Comparison of ENCODE assay signal across 1 cellular context in the genomic region with DNA sequence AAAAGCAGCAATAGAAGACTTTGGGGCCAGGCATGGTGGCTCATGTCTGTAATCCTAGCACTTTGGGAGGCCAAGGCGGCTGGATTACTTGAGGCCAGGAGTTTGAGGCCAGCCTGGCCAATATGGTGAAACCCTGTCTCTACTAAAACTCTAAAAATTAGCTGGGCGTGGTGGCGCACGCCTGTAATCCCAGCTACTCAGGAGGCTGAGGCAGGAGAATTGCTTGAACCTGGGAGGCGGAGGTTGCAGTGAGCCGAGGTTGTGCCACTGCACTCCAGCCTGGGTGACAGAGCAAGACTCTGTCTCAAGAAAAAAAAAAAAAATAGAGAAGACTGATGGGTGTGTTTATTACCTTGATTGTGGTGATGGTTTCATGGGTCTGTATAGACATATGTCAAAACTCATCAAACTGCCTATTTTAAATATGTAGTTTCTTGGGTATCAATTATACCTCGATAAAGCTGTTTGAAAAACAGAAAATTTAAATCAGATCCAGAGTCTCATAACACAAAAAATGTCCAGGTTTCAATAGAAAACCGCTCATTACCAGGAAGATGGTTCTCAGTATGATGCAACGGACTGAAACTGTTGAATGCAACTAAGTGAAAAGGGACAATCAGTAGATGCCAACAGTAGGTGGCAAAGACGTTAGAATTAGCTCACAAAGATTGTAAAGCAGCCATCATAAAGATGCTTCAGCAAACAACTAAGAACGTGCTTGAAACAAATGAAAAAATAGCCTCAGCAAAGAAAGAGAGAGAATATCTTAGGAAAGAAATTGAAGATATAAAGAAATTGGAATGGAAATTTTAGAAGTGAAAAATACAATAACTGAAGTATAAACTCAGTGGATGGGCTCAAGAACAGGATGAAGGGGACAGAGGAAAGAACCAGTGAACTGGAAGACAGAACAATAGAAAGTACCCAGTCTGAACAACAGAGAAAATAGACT.
TF ChIP-seq lines count a peak whose summit lies in the region.

No MANE protein-coding gene starts in this region.

TF ChIP-seq in K562, 482 proteins besides CTCF, POLR2A, EP300 and RAD21 (continued from another document and continues in another):
- TF ChIP-seq ZNF143 (CRISPR knock-in tag; IDR thresholded peaks at IDR 0.05) (no peak), CCNT2 (IDR thresholded peaks at IDR 0.05; ENCODE audit: borderline replicate concordance, extremely low read depth, insufficient read length, low read depth, low read length) (no peak), KLF6 (CRISPR knock-in tag; IDR thresholded peaks at IDR 0.05; ENCODE audit: borderline replicate concordance) (peak; percentile 80; the same call in 1 of the 2 replicates), ARNT (IDR thresholded peaks at IDR 0.05) (peak in 1 of 2 experiments; percentile 87; a peak in 1 of 4 replicates), ESRRB (CRISPR knock-in tag; IDR thresholded peaks at IDR 0.05; ENCODE audit: borderline replicate concordance) (no peak), MBD2 (IDR thresholded peaks at IDR 0.05; ENCODE audit: borderline replicate concordance, low read depth) (no peak), IRF2 (CRISPR knock-in tag; IDR thresholded peaks at IDR 0.05) (no peak), FOXJ2 (tag; IDR thresholded peaks at IDR 0.05) (peak; percentile 78), GTF2B (IDR thresholded peaks at IDR 0.05; ENCODE audit: extremely low read depth, insufficient read length) (no peak), ZFP30 (CRISPR knock-in tag; IDR thresholded peaks at IDR 0.05; ENCODE audit: borderline replicate concordance) (0 out of 2 replicates have a peak, but pooled peaks have one; percentile 75), ZNF655 (CRISPR knock-in tag; IDR thresholded peaks at IDR 0.05) (no peak), ZZZ3 (IDR thresholded peaks at IDR 0.05) (no peak), STAG1 (CRISPR knock-in tag; IDR thresholded peaks at IDR 0.05; ENCODE audit: borderline replicate concordance) (no peak), ZNF133 (CRISPR knock-in tag; IDR thresholded peaks at IDR 0.05) (0 out of 2 replicates have a peak, but pooled peaks have one; percentile 69), EWSR1 (IDR thresholded peaks at IDR 0.05; ENCODE audit: borderline replicate concordance, low read depth, partially characterized antibody) (no peak), FOXK2 (conservative IDR thresholded peaks at IDR 0.05 in 1 of 2, IDR thresholded peaks at IDR 0.05 in 1 of 2; ENCODE audit: low read depth in 2 of 2) (no peak), TEAD4 (IDR thresholded peaks at IDR 0.05; ENCODE audit: low read length) (peak; percentile 63), TEAD4 (CRISPR knock-in tag; IDR thresholded peaks at IDR 0.05; ENCODE audit: borderline replicate concordance) (no peak), USF1 (CRISPR knock-in tag; IDR thresholded peaks at IDR 0.05) (peak; percentile 39; the same call in 1 of the 2 replicates), CBX3 (IDR thresholded peaks at IDR 0.05; ENCODE audit: borderline replicate concordance in 1 of 2, low read length in 2 of 2) (0 out of 3 replicates have a peak, but pooled peaks of 1 of the 2 experiments have one; percentile 17), DMBX1 (CRISPR knock-in tag; IDR thresholded peaks at IDR 0.05; ENCODE audit: borderline replicate concordance) (peak; percentile 88), HINFP (tag; conservative IDR thresholded peaks at IDR 0.05; ENCODE audit: low read depth) (no peak), EGR1 (conservative IDR thresholded peaks at IDR 0.05) (no peak), GABPB1 (CRISPR knock-in tag; IDR thresholded peaks at IDR 0.05) (no peak), FOXM1 (IDR thresholded peaks at IDR 0.05; ENCODE audit: low read depth) (no peak; the same call in 1 of the 2 replicates), FOXM1 (CRISPR knock-in tag; IDR thresholded peaks at IDR 0.05; ENCODE audit: low read depth) (no peak), NFRKB (IDR thresholded peaks at IDR 0.05; ENCODE audit: low read depth) (peak; percentile 65; the same call in 1 of the 2 replicates), GATAD2B (IDR thresholded peaks at IDR 0.05; ENCODE audit: borderline replicate concordance) (no peak), XRCC4 (IDR thresholded peaks at IDR 0.05; ENCODE audit: extremely low read depth, insufficient read depth, insufficient read length) (no peak), HLTF (IDR thresholded peaks at IDR 0.05) (peak; percentile 45; the same call in 1 of the 2 replicates), RBM22 (IDR thresholded peaks at IDR 0.05; ENCODE audit: low read depth, low read length, poor library complexity, severe bottlenecking) (no peak), GTF2E2 (tag; IDR thresholded peaks at IDR 0.05) (peak; percentile 96), SP1 (CRISPR knock-in tag; IDR thresholded peaks at IDR 0.05) (no peak), ZNF253 (CRISPR knock-in tag; conservative IDR thresholded peaks at IDR 0.05) (no peak), ZC3H4 (CRISPR knock-in tag; IDR thresholded peaks at IDR 0.05; ENCODE audit: borderline replicate concordance) (no peak), PTTG1 (tag; IDR thresholded peaks at IDR 0.05; ENCODE audit: low read depth) (peak; percentile 85), PRMT5 (CRISPR knock-in tag; IDR thresholded peaks at IDR 0.05) (no peak), ZNF316 (IDR thresholded peaks at IDR 0.05) (no peak), EHMT2 (IDR thresholded peaks at IDR 0.05) (peak; percentile 70; the same call in 1 of the 2 replicates), PCBP1 (IDR thresholded peaks at IDR 0.05; ENCODE audit: low read depth, low read length, poor library complexity, severe bottlenecking) (no peak), ZNF175 (CRISPR knock-in tag; IDR thresholded peaks at IDR 0.05; ENCODE audit: low read depth) (peak; percentile 98), HMGN3 (IDR thresholded peaks at IDR 0.05; ENCODE audit: borderline replicate concordance, extremely low read depth, insufficient read length, low read depth, low read length) (no peak), ZNF184 (CRISPR knock-in tag; IDR thresholded peaks at IDR 0.05) (no peak)
- TF ChIP-seq, protein P1, sequence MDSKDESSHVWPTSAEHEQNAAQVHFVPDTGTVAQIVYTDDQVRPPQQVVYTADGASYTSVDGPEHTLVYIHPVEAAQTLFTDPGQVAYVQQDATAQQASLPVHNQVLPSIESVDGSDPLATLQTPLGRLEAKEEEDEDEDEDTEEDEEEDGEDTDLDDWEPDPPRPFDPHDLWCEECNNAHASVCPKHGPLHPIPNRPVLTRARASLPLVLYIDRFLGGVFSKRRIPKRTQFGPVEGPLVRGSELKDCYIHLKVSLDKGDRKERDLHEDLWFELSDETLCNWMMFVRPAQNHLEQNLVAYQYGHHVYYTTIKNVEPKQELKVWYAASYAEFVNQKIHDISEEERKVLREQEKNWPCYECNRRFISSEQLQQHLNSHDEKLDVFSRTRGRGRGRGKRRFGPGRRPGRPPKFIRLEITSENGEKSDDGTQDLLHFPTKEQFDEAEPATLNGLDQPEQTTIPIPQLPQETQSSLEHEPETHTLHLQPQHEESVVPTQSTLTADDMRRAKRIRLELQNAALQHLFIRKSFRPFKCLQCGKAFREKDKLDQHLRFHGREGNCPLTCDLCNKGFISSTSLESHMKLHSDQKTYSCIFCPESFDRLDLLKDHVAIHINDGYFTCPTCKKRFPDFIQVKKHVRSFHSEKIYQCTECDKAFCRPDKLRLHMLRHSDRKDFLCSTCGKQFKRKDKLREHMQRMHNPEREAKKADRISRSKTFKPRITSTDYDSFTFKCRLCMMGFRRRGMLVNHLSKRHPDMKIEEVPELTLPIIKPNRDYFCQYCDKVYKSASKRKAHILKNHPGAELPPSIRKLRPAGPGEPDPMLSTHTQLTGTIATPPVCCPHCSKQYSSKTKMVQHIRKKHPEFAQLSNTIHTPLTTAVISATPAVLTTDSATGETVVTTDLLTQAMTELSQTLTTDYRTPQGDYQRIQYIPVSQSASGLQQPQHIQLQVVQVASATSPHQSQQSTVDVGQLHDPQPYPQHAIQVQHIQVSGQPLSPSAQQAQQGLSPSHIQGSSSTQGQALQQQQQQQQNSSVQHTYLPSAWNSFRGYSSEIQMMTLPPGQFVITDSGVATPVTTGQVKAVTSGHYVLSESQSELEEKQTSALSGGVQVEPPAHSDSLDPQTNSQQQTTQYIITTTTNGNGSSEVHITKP (IDR thresholded peaks at IDR 0.05; ENCODE audit: partially characterized antibody), result no peak
- TF ChIP-seq, protein P2, sequence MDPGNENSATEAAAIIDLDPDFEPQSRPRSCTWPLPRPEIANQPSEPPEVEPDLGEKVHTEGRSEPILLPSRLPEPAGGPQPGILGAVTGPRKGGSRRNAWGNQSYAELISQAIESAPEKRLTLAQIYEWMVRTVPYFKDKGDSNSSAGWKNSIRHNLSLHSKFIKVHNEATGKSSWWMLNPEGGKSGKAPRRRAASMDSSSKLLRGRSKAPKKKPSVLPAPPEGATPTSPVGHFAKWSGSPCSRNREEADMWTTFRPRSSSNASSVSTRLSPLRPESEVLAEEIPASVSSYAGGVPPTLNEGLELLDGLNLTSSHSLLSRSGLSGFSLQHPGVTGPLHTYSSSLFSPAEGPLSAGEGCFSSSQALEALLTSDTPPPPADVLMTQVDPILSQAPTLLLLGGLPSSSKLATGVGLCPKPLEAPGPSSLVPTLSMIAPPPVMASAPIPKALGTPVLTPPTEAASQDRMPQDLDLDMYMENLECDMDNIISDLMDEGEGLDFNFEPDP (CRISPR knock-in tag; IDR thresholded peaks at IDR 0.05), result no peak
- TF ChIP-seq, protein P3, sequence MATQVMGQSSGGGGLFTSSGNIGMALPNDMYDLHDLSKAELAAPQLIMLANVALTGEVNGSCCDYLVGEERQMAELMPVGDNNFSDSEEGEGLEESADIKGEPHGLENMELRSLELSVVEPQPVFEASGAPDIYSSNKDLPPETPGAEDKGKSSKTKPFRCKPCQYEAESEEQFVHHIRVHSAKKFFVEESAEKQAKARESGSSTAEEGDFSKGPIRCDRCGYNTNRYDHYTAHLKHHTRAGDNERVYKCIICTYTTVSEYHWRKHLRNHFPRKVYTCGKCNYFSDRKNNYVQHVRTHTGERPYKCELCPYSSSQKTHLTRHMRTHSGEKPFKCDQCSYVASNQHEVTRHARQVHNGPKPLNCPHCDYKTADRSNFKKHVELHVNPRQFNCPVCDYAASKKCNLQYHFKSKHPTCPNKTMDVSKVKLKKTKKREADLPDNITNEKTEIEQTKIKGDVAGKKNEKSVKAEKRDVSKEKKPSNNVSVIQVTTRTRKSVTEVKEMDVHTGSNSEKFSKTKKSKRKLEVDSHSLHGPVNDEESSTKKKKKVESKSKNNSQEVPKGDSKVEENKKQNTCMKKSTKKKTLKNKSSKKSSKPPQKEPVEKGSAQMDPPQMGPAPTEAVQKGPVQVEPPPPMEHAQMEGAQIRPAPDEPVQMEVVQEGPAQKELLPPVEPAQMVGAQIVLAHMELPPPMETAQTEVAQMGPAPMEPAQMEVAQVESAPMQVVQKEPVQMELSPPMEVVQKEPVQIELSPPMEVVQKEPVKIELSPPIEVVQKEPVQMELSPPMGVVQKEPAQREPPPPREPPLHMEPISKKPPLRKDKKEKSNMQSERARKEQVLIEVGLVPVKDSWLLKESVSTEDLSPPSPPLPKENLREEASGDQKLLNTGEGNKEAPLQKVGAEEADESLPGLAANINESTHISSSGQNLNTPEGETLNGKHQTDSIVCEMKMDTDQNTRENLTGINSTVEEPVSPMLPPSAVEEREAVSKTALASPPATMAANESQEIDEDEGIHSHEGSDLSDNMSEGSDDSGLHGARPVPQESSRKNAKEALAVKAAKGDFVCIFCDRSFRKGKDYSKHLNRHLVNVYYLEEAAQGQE (CRISPR knock-in tag; IDR thresholded peaks at IDR 0.05; ENCODE audit: low read depth), result no peak
- TF ChIP-seq, protein P4, sequence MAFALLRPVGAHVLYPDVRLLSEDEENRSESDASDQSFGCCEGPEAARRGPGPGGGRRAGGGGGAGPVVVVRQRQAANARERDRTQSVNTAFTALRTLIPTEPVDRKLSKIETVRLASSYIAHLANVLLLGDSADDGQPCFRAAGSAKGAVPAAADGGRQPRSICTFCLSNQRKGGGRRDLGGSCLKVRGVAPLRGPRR (CRISPR knock-in tag; IDR thresholded peaks at IDR 0.05), result no peak
- TF ChIP-seq, protein P5, sequence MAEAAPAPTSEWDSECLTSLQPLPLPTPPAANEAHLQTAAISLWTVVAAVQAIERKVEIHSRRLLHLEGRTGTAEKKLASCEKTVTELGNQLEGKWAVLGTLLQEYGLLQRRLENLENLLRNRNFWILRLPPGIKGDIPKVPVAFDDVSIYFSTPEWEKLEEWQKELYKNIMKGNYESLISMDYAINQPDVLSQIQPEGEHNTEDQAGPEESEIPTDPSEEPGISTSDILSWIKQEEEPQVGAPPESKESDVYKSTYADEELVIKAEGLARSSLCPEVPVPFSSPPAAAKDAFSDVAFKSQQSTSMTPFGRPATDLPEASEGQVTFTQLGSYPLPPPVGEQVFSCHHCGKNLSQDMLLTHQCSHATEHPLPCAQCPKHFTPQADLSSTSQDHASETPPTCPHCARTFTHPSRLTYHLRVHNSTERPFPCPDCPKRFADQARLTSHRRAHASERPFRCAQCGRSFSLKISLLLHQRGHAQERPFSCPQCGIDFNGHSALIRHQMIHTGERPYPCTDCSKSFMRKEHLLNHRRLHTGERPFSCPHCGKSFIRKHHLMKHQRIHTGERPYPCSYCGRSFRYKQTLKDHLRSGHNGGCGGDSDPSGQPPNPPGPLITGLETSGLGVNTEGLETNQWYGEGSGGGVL (CRISPR knock-in tag; IDR thresholded peaks at IDR 0.05), result no peak
